Comparison of ENCODE assay signal across 8 cellular contexts in the genomic region with DNA sequence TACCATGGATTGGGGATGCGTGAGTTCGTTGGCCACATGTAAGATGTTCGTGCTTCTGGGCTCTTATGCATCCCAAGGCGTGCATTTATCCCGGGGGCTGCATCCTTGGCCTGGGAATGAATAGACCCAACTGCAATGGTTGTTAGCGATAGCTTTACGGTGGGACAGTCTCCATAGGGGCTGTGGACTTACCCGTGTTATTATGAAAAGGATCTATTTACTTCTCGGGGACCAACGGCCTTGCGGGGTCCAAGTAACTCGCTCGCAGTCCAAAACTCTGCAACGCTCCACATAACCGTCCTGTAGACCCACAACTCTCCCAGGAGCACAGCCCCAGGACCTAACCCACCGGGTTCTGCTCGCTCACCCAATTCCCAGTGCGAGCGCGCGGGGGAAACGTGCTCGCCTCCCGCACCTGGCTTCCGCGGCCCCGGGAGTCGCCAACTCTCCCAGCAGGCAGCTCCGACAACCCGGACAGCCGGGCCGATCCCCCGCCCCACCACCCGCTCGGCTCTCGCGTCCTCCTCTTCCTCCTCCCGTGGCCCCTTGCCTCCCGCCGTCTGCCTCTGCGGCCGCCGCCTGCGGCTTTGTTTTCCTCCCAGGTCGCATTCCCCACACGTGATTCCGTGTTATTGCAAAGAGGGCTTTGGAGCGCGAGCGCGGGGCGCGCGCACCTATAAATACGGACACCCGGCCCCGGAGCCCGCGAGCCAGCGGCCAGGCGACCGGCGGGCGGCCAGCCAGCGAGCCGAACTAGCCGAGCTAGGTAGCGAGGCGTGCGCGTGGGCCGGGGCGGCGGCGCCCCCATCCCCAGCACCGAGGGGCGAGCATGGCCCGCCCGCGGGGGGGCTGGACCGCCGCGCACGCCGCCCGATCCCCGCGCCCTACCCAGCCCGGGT. TPM values are rescaled to one million over a fixed set of nuclear protein-coding genes. Genes with fewer than 3 reads are reported as not detected.
DNase-seq lines count a peak whose midpoint lies in the region; ATAC-seq and TF ChIP-seq lines count a peak whose summit lies in the region.

A gene with protein sequence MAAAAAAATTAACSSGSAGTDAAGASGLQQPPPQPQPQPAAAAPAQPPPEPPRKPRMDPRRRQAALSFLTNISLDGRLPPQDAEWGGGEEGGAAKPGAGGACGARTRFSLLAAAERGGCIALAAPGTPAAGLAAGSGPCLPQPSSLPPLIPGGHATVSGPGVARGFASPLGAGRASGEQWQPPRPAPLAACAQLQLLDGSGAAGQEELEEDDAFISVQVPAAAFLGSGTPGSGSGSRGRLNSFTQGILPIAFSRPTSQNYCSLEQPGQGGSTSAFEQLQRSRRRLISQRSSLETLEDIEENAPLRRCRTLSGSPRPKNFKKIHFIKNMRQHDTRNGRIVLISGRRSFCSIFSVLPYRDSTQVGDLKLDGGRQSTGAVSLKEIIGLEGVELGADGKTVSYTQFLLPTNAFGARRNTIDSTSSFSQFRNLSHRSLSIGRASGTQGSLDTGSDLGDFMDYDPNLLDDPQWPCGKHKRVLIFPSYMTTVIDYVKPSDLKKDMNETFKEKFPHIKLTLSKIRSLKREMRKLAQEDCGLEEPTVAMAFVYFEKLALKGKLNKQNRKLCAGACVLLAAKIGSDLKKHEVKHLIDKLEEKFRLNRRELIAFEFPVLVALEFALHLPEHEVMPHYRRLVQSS (plus strand): TSS at position 706 of the 899 bp plus-strand sequence. CDS start 278 bp downstream, outside the sequence.

- peaks cover 10% of the 10 kb centered on the region for H3K79me1 ChIP-seq in mesendoderm (ENCODE audit: low read length)

- H3K27ac ChIP-seq in mesendoderm (ENCODE audit: low read depth, low read length) (peak within 1 kb of the TSS; percentile 53), stomach (peak within 1 kb of the TSS; percentile 73 to 93 (median 91))

- H3K27me3 ChIP-seq in endocrine pancreas (ENCODE audit: control insufficient read depth, insufficient read depth, low read length) (no peaks in the 10 kb centered on the region), mesendoderm (ENCODE audit: insufficient read depth, low read length, poor library complexity) (no peaks in the 10 kb centered on the region), stomach (peaks cover 0 to 23% (median 5%) of the 10 kb centered on the region in 3 donors)

- no CpG with 5 or more reads among the region's 89 CpGs for WGBS in mesendoderm (ENCODE audit: extremely low coverage, insufficient coverage, low lambda C conversion rate)
- 2 to 10% (median 5%) methylated on average over 25 to 89 of the region's 89 CpGs for WGBS in stomach, 5 donors

- DNase-seq in DMS 273 (lab: John Stamatoyannopoulos, UW; ENCODE audit: unreplicated experiment) = peak; percentile 88
- DNase-seq in MV-4-11 (lab: John Stamatoyannopoulos, UW) = peak; percentile 33
- DNase-seq in mesendoderm = peak; percentile 71
- peak; percentile 82 for DNase-seq in stomach

- no peak within 1 kb of the TSS for H2AK5ac ChIP-seq in mesendoderm (ENCODE audit: low read length)

- ATAC-seq in GM21381 (IDR thresholded peaks at IDR 0.05; ENCODE audit: unreplicated experiment) = peak; percentile 33
- ATAC-seq in activated CD4-positive, CD25-positive, alpha-beta regulatory T cell treated with anti-CD3 and anti-CD28 coated beads, Interleukin-2, amount 50 U/mL, for 24 hours = peak; percentile 17 to 34
- ATAC-seq in HG03469 (IDR thresholded peaks at IDR 0.05; ENCODE audit: unreplicated experiment) = no peak

- peak within 1 kb of the TSS; percentile 56 for H2BK120ac ChIP-seq in mesendoderm (ENCODE audit: low read depth, low read length)

- peak within 1 kb of the TSS; percentile 96 for H3K4ac ChIP-seq in mesendoderm (ENCODE audit: low read depth, low read length)

- TF ChIP-seq CTCF in stomach (IDR thresholded peaks at IDR 0.05) = no peak

- peak within 1 kb of the TSS; percentile 68 for H4K8ac ChIP-seq in mesendoderm (ENCODE audit: low read depth, low read length)

- peak within 1 kb of the TSS; percentile 58 for H3K4me3 ChIP-seq in endocrine pancreas (ENCODE audit: control insufficient read depth, insufficient read depth, low read length)
- H3K4me3 ChIP-seq in mesendoderm (ENCODE audit: low read length) = peak within 1 kb of the TSS; percentile 65
- peak within 1 kb of the TSS; percentile 65 to 80 (median 72) for H3K4me3 ChIP-seq in stomach

- peak within 1 kb of the TSS; percentile 98 for H3K18ac ChIP-seq in mesendoderm (ENCODE audit: low read length)

- H3K56ac ChIP-seq in mesendoderm (ENCODE audit: low read length) = peak within 1 kb of the TSS; percentile 77

- no peak for TF ChIP-seq POLR2A in stomach (IDR thresholded peaks at IDR 0.05)

- TF ChIP-seq EP300 in stomach (IDR thresholded peaks at IDR 0.05) = no peak

- H3K9me3 ChIP-seq in endocrine pancreas (ENCODE audit: control insufficient read depth, low read length) (no peaks in the 10 kb centered on the region), stomach (no peaks in the 10 kb centered on the region)

- peak within 1 kb of the TSS; percentile 21 for H2BK15ac ChIP-seq in mesendoderm (replicated peaks; ENCODE audit: low read depth)

- H4K5ac ChIP-seq in mesendoderm (ENCODE audit: low read length) = no peak within 1 kb of the TSS

- H3K36me3 ChIP-seq in endocrine pancreas (ENCODE audit: control insufficient read depth, insufficient read depth, low read length) = no peaks in the 10 kb centered on the region
- no peaks in the 10 kb centered on the region for H3K36me3 ChIP-seq in mesendoderm (ENCODE audit: control insufficient read depth, insufficient read depth, low read length)
- H3K36me3 ChIP-seq in stomach = no peaks in the 10 kb centered on the region

- peak within 1 kb of the TSS; percentile 85 for H3K4me2 ChIP-seq in mesendoderm (ENCODE audit: low read length)

- peak within 1 kb of the TSS; percentile 47 for H3K9ac ChIP-seq in endocrine pancreas (ENCODE audit: control insufficient read depth, insufficient read depth, low read length)
- peak within 1 kb of the TSS; percentile 63 for H3K9ac ChIP-seq in mesendoderm (ENCODE audit: low read length)

- H2BK5ac ChIP-seq in mesendoderm (ENCODE audit: low read length) = no peak within 1 kb of the TSS

- H3K4me1 ChIP-seq in endocrine pancreas (ENCODE audit: control insufficient read depth, insufficient read depth, low read length) (no peaks in the 10 kb centered on the region), mesendoderm (ENCODE audit: control insufficient read depth, low read depth, low read length) (peaks cover 5% of the 10 kb centered on the region), stomach (peaks cover 10 to 68% (median 59%) of the 10 kb centered on the region in 4 donors)

- no peak within 1 kb of the TSS for H3K23ac ChIP-seq in mesendoderm (ENCODE audit: low read length)

- intact Hi-C loops in stomach (cut with DNase I; ENCODE audit: low total_unique reads) = loop anchor here (10.0 kb wide), 1 partner anchor 100 kb away; no protein-coding TSS in a partner anchor

- H3K79me2 ChIP-seq in mesendoderm (ENCODE audit: control insufficient read depth, insufficient read depth, low read length) = peaks cover 28% of the 10 kb centered on the region

RNA-seq across cellular contexts. Expression of the gene that starts here (rescaled TPM):
- polyA plus RNA-seq in mesendoderm (2013, experiment 1 of 2) = 15.9 TPM
- polyA plus RNA-seq in mesendoderm (2013, experiment 2 of 2) = 16.6 TPM
- total RNA-seq in stomach = 10 to 100 TPM; 16.7 to 36.8 (median 22.2) TPM
- polyA plus RNA-seq in stomach = 10 to 100 TPM in 1 of 3 donors, 1 to 10 TPM in 2; 5.6 to 11.6 (median 7.4) TPM

Comparison
In these comparisons a context has a peak if more than half of its experiments do, and no peak if none do; other contexts are left out.
1. DNase-seq: peak in every context shown above with its lines; median percentile 88 in DMS 273; 82 in stomach; 71 in mesendoderm; 33 in MV-4-11.